ENCODE assay signal across 22 cellular contexts in genomic region chr17:74729866-74730265, GRCh38. TPM values are rescaled to one million over a fixed set of nuclear protein-coding genes. Genes with fewer than 3 reads are reported as not detected.
DNase-seq lines count a peak whose midpoint lies in the region; TF ChIP-seq lines count a peak whose summit lies in the region.
"Had no signal": no experiment of that assay in that cellular context is flagged by ENCODE, and none has a peak within 500 bp of the region (broad histone marks: within the 10 kb centered on the region; RNA-seq: fewer than 3 reads in every experiment).

No MANE protein-coding gene starts in this region.

- no peak overlapping the region for H3K4ac ChIP-seq in neuronal stem cell (ENCODE audit: low read length)

- H3K36me3 Mint-ChIP-seq in activated CD4-positive, alpha-beta T cell treated with anti-CD3 and anti-CD28 coated beads, Interleukin-2, amount 10 ng/mL, durations not matched to agents 24 days and 14 days (ENCODE audit: low read depth), result no peaks in the 10 kb centered on the region
- H3K36me3 Mint-ChIP-seq: CD8-positive, alpha-beta T cell; IgD-negative memory B cell had no signal

- H2BK5ac ChIP-seq in neuronal stem cell (ENCODE audit: low read length), result no peak overlapping the region

- H2BK120ac ChIP-seq in neuronal stem cell (ENCODE audit: low read depth, low read length), result no peak overlapping the region

- no peak overlapping the region for H3K4me3 Mint-ChIP-seq in activated CD4-positive, alpha-beta T cell treated with anti-CD3 and anti-CD28 coated beads, Interleukin-2, amount 10 ng/mL, durations not matched to agents 24 days and 14 days
- H3K4me3 Mint-ChIP-seq: CD8-positive, alpha-beta T cell; GM23338; HFFc6 had no signal

- no CpG with 5 or more reads among the region's 15 CpGs for WGBS in neuronal stem cell (ENCODE audit: extremely low coverage in 2 of 2, insufficient read length in 2 of 2, insufficient replicate concordance in 1 of 2), 2 donors

- no peak overlapping the region for H3K14ac ChIP-seq in neuronal stem cell (ENCODE audit: low read length)

- no peak overlapping the region for H4K91ac ChIP-seq in neuronal stem cell (ENCODE audit: low read depth, low read length, poor library complexity)

- H3K9me3 ChIP-seq in Loucy (ENCODE audit: insufficient read depth, low read depth, low read length) (no peaks in the 10 kb centered on the region), neuronal stem cell (replicated peaks in 1 of 2; ENCODE audit: control insufficient read depth in 2 of 2, insufficient read depth in 1 of 2, low read depth in 1 of 2, low read length in 2 of 2) (peaks cover 0 to 8% of the 10 kb centered on the region in 2 donors)
- H3K9me3 ChIP-seq: BLaER1 had no signal

- no peak for DNase-seq in activated CD4-positive, alpha-beta T cell treated with anti-CD3 and anti-CD28 coated beads, Interleukin-2, amount 10 ng/mL, durations not matched to agents 24 days and 14 days
- DNase-seq in activated CD4-positive, alpha-beta T cell treated with anti-CD3 and anti-CD28 coated beads, Interleukin-2, amount 50 U/mL, for 1 hour, result no peak
- peak; percentile 31 for DNase-seq in D341Med (ENCODE audit: low spot score)
- no peak for DNase-seq in neuronal stem cell (ENCODE audit: low spot score)
- no peak for DNase-seq in G401 (ENCODE audit: low spot score)
- DNase-seq in NOMO-1 treated with DMSO at 0.1 percent for 48 hours (lab: John Stamatoyannopoulos, UW; ENCODE audit: unreplicated experiment), result no peak
- no peak for DNase-seq in HUDEP-2 (lab: John Stamatoyannopoulos, UW; ENCODE audit: unreplicated experiment in 76 of 76)
- DNase-seq: Calu3, DMS 273 treated with DMSO at 0.1 percent for 48 hours, DMS53, DND-41, EL, HFFc6, KBM-7 had no signal

- in situ Hi-C loops in G401 (cut with HindIII; ENCODE audit: low sequenced_read_pairs), result no loop called here

- H3K27me3 Mint-ChIP-seq in activated CD4-positive, alpha-beta T cell treated with anti-CD3 and anti-CD28 coated beads, Interleukin-2, amount 10 ng/mL, durations not matched to agents 24 days and 14 days, result peaks cover 4% of the 10 kb centered on the region

- H3K27me3 ChIP-seq in Loucy (ENCODE audit: insufficient read depth, low read length, poor library complexity, severe bottlenecking), result no peaks in the 10 kb centered on the region
- peaks cover 0 to 13% (median 9%) of the 10 kb centered on the region in 3 experiments for H3K27me3 ChIP-seq in neuronal stem cell (ENCODE audit: control insufficient read depth in 3 of 3, insufficient read depth in 3 of 3, low read depth in 1 of 3, low read length in 3 of 3)
- H3K27me3 ChIP-seq: BLaER1 had no signal

- no peaks in the 10 kb centered on the region for H3K36me3 ChIP-seq in Loucy (ENCODE audit: insufficient read depth, low read length)
- H3K36me3 ChIP-seq in neuronal stem cell (replicated peaks in 1 of 2; ENCODE audit: control insufficient read depth in 2 of 2, insufficient read depth in 2 of 2, low read length in 2 of 2), result no peaks in the 10 kb centered on the region
- H3K36me3 ChIP-seq: BLaER1 had no signal

- H3K18ac ChIP-seq in neuronal stem cell (ENCODE audit: low read length), result no peak overlapping the region

- H2BK15ac ChIP-seq in neuronal stem cell (ENCODE audit: low read length), result peak overlapping the region; percentile 17

- no peak overlapping the region for H2AFZ ChIP-seq in Loucy (ENCODE audit: low read length)
- no peak overlapping the region for H2AFZ ChIP-seq in neuronal stem cell (ENCODE audit: low read length)
- H2AFZ ChIP-seq: GM23338 had no signal

- H3K79me1 ChIP-seq in neuronal stem cell (ENCODE audit: low read depth, low read length), result peaks cover 6% of the 10 kb centered on the region

- intact Hi-C loops in activated CD4-positive, alpha-beta T cell treated with anti-CD3 and anti-CD28 coated beads, Interleukin-2, amount 10 ng/mL, durations not matched to agents 24 days and 14 days (cut with micrococcal nuclease), result no loop called here

- no peaks in the 10 kb centered on the region for H4K20me1 ChIP-seq in Loucy (ENCODE audit: insufficient read depth, low read length, poor library complexity, severe bottlenecking)
- H4K20me1 ChIP-seq: BLaER1 had no signal

- H3K4me2 ChIP-seq in Loucy (ENCODE audit: low read depth, low read length, poor library complexity, severe bottlenecking) (peak overlapping the region; percentile 70), neuronal stem cell (ENCODE audit: insufficient read depth, low read length, poor library complexity, severe bottlenecking) (no peak overlapping the region)
- H3K4me2 ChIP-seq: A549, GM23338 had no signal

- no peak overlapping the region for H3K27ac ChIP-seq in neuronal stem cell (replicated peaks; ENCODE audit: low read length)
- H3K27ac ChIP-seq: 22Rv1, A549, BLaER1 had no signal

- H3K4me1 ChIP-seq in Loucy (ENCODE audit: insufficient read depth, low read length, poor library complexity, severe bottlenecking), result peaks cover 42% of the 10 kb centered on the region
- H3K4me1 ChIP-seq in neuronal stem cell (ENCODE audit: control insufficient read depth in 2 of 2, insufficient read depth in 1 of 2, low read depth in 1 of 2, low read length in 2 of 2), result no peaks in the 10 kb centered on the region

- H3K4me3 ChIP-seq in Loucy (ENCODE audit: low read length, poor library complexity, severe bottlenecking) (no peak overlapping the region), neuronal stem cell (ENCODE audit: low read length in 2 of 2) (no peak overlapping the region)
- H3K4me3 ChIP-seq: A549, BLaER1, GM23338 had no signal

- H2AK5ac ChIP-seq in neuronal stem cell (ENCODE audit: low read depth, low read length), result no peak overlapping the region

- H4K8ac ChIP-seq in neuronal stem cell (ENCODE audit: low read depth, low read length), result no peak overlapping the region

- no peaks in the 10 kb centered on the region for H3K9me3 Mint-ChIP-seq in activated CD4-positive, alpha-beta T cell treated with anti-CD3 and anti-CD28 coated beads, Interleukin-2, amount 10 ng/mL, durations not matched to agents 24 days and 14 days
- H3K9me3 Mint-ChIP-seq: CD8-positive, alpha-beta T cell; GM23338; HFFc6; IgD-negative memory B cell had no signal

- H2BK12ac ChIP-seq in neuronal stem cell (ENCODE audit: low read length), result no peak overlapping the region

- no peaks in the 10 kb centered on the region for H3K9me2 ChIP-seq in Loucy (replicated peaks; ENCODE audit: low read depth, low read length)

- peak overlapping the region; percentile 52 for H3K23ac ChIP-seq in neuronal stem cell (ENCODE audit: low read depth, low read length, poor library complexity)

- H3F3A ChIP-seq in Loucy (ENCODE audit: low read depth), result no peaks in the 10 kb centered on the region

- H3K4me1 Mint-ChIP-seq in activated CD4-positive, alpha-beta T cell treated with anti-CD3 and anti-CD28 coated beads, Interleukin-2, amount 10 ng/mL, durations not matched to agents 24 days and 14 days, result peaks cover 20% of the 10 kb centered on the region

- peak overlapping the region; percentile 12 for H3K27ac Mint-ChIP-seq in activated CD4-positive, alpha-beta T cell treated with anti-CD3 and anti-CD28 coated beads, Interleukin-2, amount 10 ng/mL, durations not matched to agents 24 days and 14 days
- H3K27ac Mint-ChIP-seq: CD8-positive, alpha-beta T cell; GM23338; HFFc6 had no signal

- no peak for TF ChIP-seq CTCF in Loucy (conservative IDR thresholded peaks at IDR 0.05; ENCODE audit: low read length)

- no peaks in the 10 kb centered on the region for H3K79me2 ChIP-seq in Loucy (ENCODE audit: insufficient read depth, low read length)

- H3K9ac ChIP-seq in Loucy (ENCODE audit: low read depth, low read length, poor library complexity, severe bottlenecking), result peak overlapping the region; percentile 47
- H3K9ac ChIP-seq in neuronal stem cell (ENCODE audit: low read depth, low read length, poor library complexity), result no peak overlapping the region
- H3K9ac ChIP-seq: BLaER1 had no signal

RNA-seq across cellular contexts. Expression of gene RAB37, which starts 7.2 kb away (rescaled TPM):
- 5.5 and 7.5 TPM in 2 replicates for total RNA-seq in activated CD4-positive, alpha-beta T cell treated with anti-CD3 and anti-CD28 coated beads, Interleukin-2, amount 10 ng/mL, durations not matched to agents 24 days and 14 days
- 1.6 TPM for polyA plus RNA-seq in neuronal stem cell (2013, experiment 1 of 2)
- polyA plus RNA-seq in neuronal stem cell (2013, experiment 2 of 2), result 1.4 TPM
- 1.4 and 4.2 TPM in 2 replicates for total RNA-seq in G401 (2014; rRNA removed; shearing (Covaris generic))

RNA-seq across cellular contexts. Expression of gene CD300LF, which starts 17.1 kb away (rescaled TPM):
- not detected in 2 replicates for total RNA-seq in activated CD4-positive, alpha-beta T cell treated with anti-CD3 and anti-CD28 coated beads, Interleukin-2, amount 10 ng/mL, durations not matched to agents 24 days and 14 days
- polyA plus RNA-seq in neuronal stem cell (2013, experiment 1 of 2), result not detected
- not detected for polyA plus RNA-seq in neuronal stem cell (2013, experiment 2 of 2)
- total RNA-seq in G401 (2014; rRNA removed; shearing (Covaris generic)), result not detected in 2 replicates
- total RNA-seq: Calu3; CD8-positive, alpha-beta T cell; GM23338; HFFc6; HT-29 had no signal
- polyA plus RNA-seq: A549, GM23338, IgD-negative memory B cell had no signal

RNA-seq across cellular contexts. Expression of gene NHERF1, which starts 18.6 kb away (rescaled TPM):
- total RNA-seq in activated CD4-positive, alpha-beta T cell treated with anti-CD3 and anti-CD28 coated beads, Interleukin-2, amount 10 ng/mL, durations not matched to agents 24 days and 14 days, result 134 and 138 TPM in 2 replicates
- 67.4 TPM for polyA plus RNA-seq in neuronal stem cell (2013, experiment 1 of 2)
- polyA plus RNA-seq in neuronal stem cell (2013, experiment 2 of 2), result 67.1 TPM
- total RNA-seq in G401 (2014; rRNA removed; shearing (Covaris generic)), result 82.3 and 90.0 TPM in 2 replicates

RNA-seq across cellular contexts. Expression of gene NAT9, which starts 46.3 kb away (rescaled TPM):
- total RNA-seq in activated CD4-positive, alpha-beta T cell treated with anti-CD3 and anti-CD28 coated beads, Interleukin-2, amount 10 ng/mL, durations not matched to agents 24 days and 14 days, result 62.7 and 67.6 TPM in 2 replicates
- 38.7 TPM for polyA plus RNA-seq in neuronal stem cell (2013, experiment 1 of 2)
- 39.5 TPM for polyA plus RNA-seq in neuronal stem cell (2013, experiment 2 of 2)
- total RNA-seq in G401 (2014; rRNA removed; shearing (Covaris generic)), result 31.0 and 32.7 TPM in 2 replicates
